In genomic region chrX:18855919-18856644, GRCh38 we compare ENCODE assay signal across 9 cellular contexts.
DNase-seq lines count a peak whose midpoint lies in the region; ATAC-seq and TF ChIP-seq lines count a peak whose summit lies in the region.
"Had no signal": no experiment of that assay in that cellular context is flagged by ENCODE, and none has a peak within 500 bp of the region (broad histone marks: within the 10 kb centered on the region; RNA-seq: fewer than 3 reads in every experiment).

No MANE protein-coding gene starts in this region.

- H3K4me1 Mint-ChIP-seq in endodermal cell: no peaks in the 10 kb centered on the region

- no peaks in the 10 kb centered on the region for H3K27me3 Mint-ChIP-seq in endodermal cell (ENCODE audit: insufficient read depth)

- DNase-seq in GM10266 (ENCODE audit: extremely low spot score) (peak; percentile 56), endodermal cell (no peak), posterior cingulate gyrus (no peak), NCI-H446 treated with DMSO at 0.1 percent for 48 hours (lab: John Stamatoyannopoulos, UW) (no peak), PC-3 (no peak)
- no peak for DNase-seq in activated CD4-positive, alpha-beta T cell treated with anti-CD3 and anti-CD28 coated beads, Interleukin-2, amount 50 U/mL, for 4 hours
- DNase-seq: NCI-H2107 had no signal

- H3K27ac ChIP-seq in endodermal cell (ENCODE audit: low read depth, low read length) (peak overlapping the region; percentile 10), PC-3 (ENCODE audit: low read length) (no peak overlapping the region)

- H3K36me3 Mint-ChIP-seq in endodermal cell (ENCODE audit: low read depth): no peaks in the 10 kb centered on the region

- H3K9ac ChIP-seq in endodermal cell (ENCODE audit: extremely low read depth, low read length, poor library complexity, severe bottlenecking): no peak overlapping the region
- no peak overlapping the region for H3K9ac ChIP-seq in PC-3 (ENCODE audit: low read length)

- no peaks in the 10 kb centered on the region for H3K4me1 ChIP-seq in endodermal cell (ENCODE audit: control insufficient read depth, insufficient read depth, low read length)
- no peaks in the 10 kb centered on the region for H3K4me1 ChIP-seq in PC-3 (ENCODE audit: insufficient read depth, low read length)

- TF ChIP-seq CTCF in GM10266 (IDR thresholded peaks at IDR 0.05; ENCODE audit: control insufficient read depth, insufficient read depth, low read depth, missing control alignments) (no peak), endodermal cell (conservative IDR thresholded peaks at IDR 0.05) (no peak), PC-3 (conservative IDR thresholded peaks at IDR 0.05; ENCODE audit: low read depth, low read length) (no peak)

- BruUV-seq in PC-3 (replicated peaks; lab: Mats Ljungman, UMichigan): no TSS peak

- POLR2A ChIA-PET in PC-3 (lab: Charles Lee; ENCODE audit: unreplicated experiment): no interaction called here

- WGBS in endodermal cell (ENCODE audit: insufficient coverage in 1 of 2, insufficient read length in 1 of 2), 2 experiments: 89% methylated on average over 1 of the region's 1 CpG; no CpG with 5 or more reads in 1 of the 2 experiments

- CTCF ChIA-PET in PC-3 (lab: Charles Lee): interaction anchor here (0.7 kb wide), 1 partner anchor 15 kb away, joined by 3 read pairs; no protein-coding TSS in a partner anchor

- no peaks in the 10 kb centered on the region for H3F3A ChIP-seq in PC-3 (ENCODE audit: low read length, unreplicated experiment)

- H3K4me3 ChIP-seq in endodermal cell (ENCODE audit: low read length) (no peak overlapping the region), PC-3 (ENCODE audit: low read length) (no peak overlapping the region)

- H3K4me2 ChIP-seq in PC-3 (ENCODE audit: low read length): no peak overlapping the region

- no peaks in the 10 kb centered on the region for H3K9me2 ChIP-seq in PC-3 (replicated peaks; ENCODE audit: low read length)

- H3K9me3 Mint-ChIP-seq in endodermal cell: peaks cover 73% of the 10 kb centered on the region

- H3K27me3 ChIP-seq in endodermal cell (ENCODE audit: control insufficient read depth, insufficient read depth, low read length, poor library complexity, severe bottlenecking) (no peaks in the 10 kb centered on the region), PC-3 (ENCODE audit: low read length) (no peaks in the 10 kb centered on the region)

- no peaks in the 10 kb centered on the region for H3K36me3 ChIP-seq in endodermal cell (ENCODE audit: control insufficient read depth, insufficient read depth, low read length)
- no peaks in the 10 kb centered on the region for H3K36me3 ChIP-seq in PC-3 (ENCODE audit: low read depth, low read length)

- H3K27ac Mint-ChIP-seq in endodermal cell: no peak overlapping the region

- no peak overlapping the region for H2AFZ ChIP-seq in PC-3 (ENCODE audit: low read length)

- peaks cover 6% of the 10 kb centered on the region for H3K9me3 ChIP-seq in endodermal cell (ENCODE audit: control insufficient read depth, low read length)
- no peaks in the 10 kb centered on the region for H3K9me3 ChIP-seq in PC-3 (ENCODE audit: low read length)

- intact Hi-C loops in posterior cingulate gyrus (cut with DNase I) (no loop called here), PC-3 (cut with micrococcal nuclease) (no loop called here)

- ATAC-seq in GM21360 (IDR thresholded peaks at IDR 0.05; ENCODE audit: unreplicated experiment) (peak; percentile 90), HG03354 (IDR thresholded peaks at IDR 0.05; ENCODE audit: poor library complexity, severe bottlenecking, unreplicated experiment) (peak; percentile 88), PC-3 (no peak)

- H3K4me3 Mint-ChIP-seq in endodermal cell: no peak overlapping the region

- H4K20me1 ChIP-seq in PC-3 (ENCODE audit: low read length): no peaks in the 10 kb centered on the region

- H3K79me2 ChIP-seq in PC-3 (ENCODE audit: low read length): no peaks in the 10 kb centered on the region
